In genomic region chr4:109414938-109415337, GRCh38 we compare ENCODE assay signal across 21 cellular contexts. TPM values are rescaled to one million over a fixed set of nuclear protein-coding genes. Genes with fewer than 3 reads are reported as not detected.
DNase-seq lines count a peak whose midpoint lies in the region; ATAC-seq, FAIRE-seq and TF ChIP-seq lines count a peak whose summit lies in the region.
"Had no signal": no experiment of that assay in that cellular context is flagged by ENCODE, and none has a peak within 500 bp of the region (broad histone marks: within the 10 kb centered on the region; RNA-seq: fewer than 3 reads in every experiment).

No MANE protein-coding gene starts in this region.

- FAIRE-seq in endothelial cell of umbilical vein (lab: Jason Lieb, UNC), result no peak
- FAIRE-seq: A549 had no signal

- no peak overlapping the region for H2AK5ac ChIP-seq in mesendoderm (ENCODE audit: low read length)

- no peak for TF ChIP-seq CTCF in GM23338 (conservative IDR thresholded peaks at IDR 0.05; ENCODE audit: low read depth in 2 of 2)
- TF ChIP-seq CTCF in WTC11 (IDR thresholded peaks at IDR 0.05), result no peak
- TF ChIP-seq CTCF in endothelial cell of umbilical vein (IDR thresholded peaks at IDR 0.05; ENCODE audit: extremely low read depth in 1 of 2, insufficient read depth in 1 of 2, low read depth in 1 of 2, low read length in 2 of 2), result no peak
- TF ChIP-seq CTCF in mucosa of descending colon (IDR thresholded peaks at IDR 0.05), result no peak

- H3K4me1 Mint-ChIP-seq in GM23338 (peaks cover 52% of the 10 kb centered on the region), WTC11 (peaks cover 69% of the 10 kb centered on the region)

- WGBS in mesendoderm (ENCODE audit: extremely low coverage, insufficient coverage, low lambda C conversion rate), result no CpG with 5 or more reads among the region's 1 CpG

- no peak overlapping the region for H4K5ac ChIP-seq in mesendoderm (ENCODE audit: low read length)

- H3K56ac ChIP-seq in mesendoderm (ENCODE audit: low read length), result no peak overlapping the region

- DNase-seq in GM23338 (ENCODE audit: low spot score), result peak; percentile 50
- DNase-seq in WTC11 (ENCODE audit: low spot score), result no peak
- peak; percentile 36 for DNase-seq in endothelial cell of umbilical vein (ENCODE audit: low read depth, low spot score)
- DNase-seq in mesendoderm, result no peak
- no peak for DNase-seq in mucosa of descending colon
- no peak for DNase-seq in stimulated activated CD4-positive, alpha-beta T cell treated with anti-CD3 and anti-CD28 coated beads, Interleukin-2, amount 100 ng/mL, for 24 hours
- DNase-seq in cerebellar cortex (ENCODE audit: low spot score), result no peak
- DNase-seq: AML-193; Calu3; CD4-positive, alpha-beta T cell; DMS79 treated with DMSO at 0.1 percent for 48 hours; GDM1; KG1; NCI-H1092 treated with DMSO at 0.1 percent for 48 hours; NCI-H187; NCI-H446 treated with DMSO at 0.1 percent for 48 hours; NCI-H774 had no signal

- no peak overlapping the region for H3K4ac ChIP-seq in mesendoderm (ENCODE audit: low read depth, low read length)

- H3K9me1 ChIP-seq in endothelial cell of umbilical vein (replicated peaks; ENCODE audit: control insufficient read depth, extremely low read depth, insufficient read depth, low read length), result no peaks in the 10 kb centered on the region

- CTCF ChIA-PET in WTC11 (lab: Charles Lee) (no interaction called here), endothelial cell of umbilical vein (lab: Charles Lee) (interaction anchor here (0.6 to 1.3 kb wide), 2 partner anchors 17 to 176 kb away, joined by 3 to 4 read pairs; no protein-coding TSS in a partner anchor)

- ATAC-seq in GM23338, result no peak; the same call in 2 of the 3 replicates
- no peak; the same call in 1 of the 2 replicates for ATAC-seq in WTC11
- no peak for ATAC-seq in mucosa of descending colon
- ATAC-seq: A549, Panc1, Right ventricle myocardium inferior had no signal

- H3K27me3 Mint-ChIP-seq in GM23338 (ENCODE audit: insufficient read depth, low read depth, poor library complexity), result peaks cover 5% of the 10 kb centered on the region
- no peaks in the 10 kb centered on the region for H3K27me3 Mint-ChIP-seq in WTC11 (ENCODE audit: low read depth)
- H3K27me3 Mint-ChIP-seq: CD4-positive, alpha-beta T cell had no signal

- peak overlapping the region; percentile 19; the same call in 1 of the 2 replicates for H3K4me2 ChIP-seq in GM23338
- no peak overlapping the region for H3K4me2 ChIP-seq in endothelial cell of umbilical vein (ENCODE audit: insufficient read depth, low read length)
- H3K4me2 ChIP-seq in mesendoderm (ENCODE audit: low read length), result no peak overlapping the region
- H3K4me2 ChIP-seq: A549 had no signal

- peak overlapping the region; percentile 10; the same call in 2 of the 3 replicates for H3K4me3 Mint-ChIP-seq in GM23338
- H3K4me3 Mint-ChIP-seq in WTC11, result no peak overlapping the region; the same call in 1 of the 2 replicates
- H3K4me3 Mint-ChIP-seq: CD4-positive, alpha-beta T cell had no signal

- H4K8ac ChIP-seq in mesendoderm (ENCODE audit: low read depth, low read length), result no peak overlapping the region

- H3K36me3 ChIP-seq in GM23338 (ENCODE audit: insufficient read depth) (no peaks in the 10 kb centered on the region), endothelial cell of umbilical vein (ENCODE audit: control insufficient read depth in 2 of 2, extremely low read depth in 1 of 2, insufficient read depth in 2 of 2, low read length in 2 of 2) (no peaks in the 10 kb centered on the region), mesendoderm (ENCODE audit: control insufficient read depth, insufficient read depth, low read length) (no peaks in the 10 kb centered on the region), mucosa of descending colon (ENCODE audit: low read depth) (no peaks in the 10 kb centered on the region)

- H2AFZ ChIP-seq in GM23338, result no peak overlapping the region
- H2AFZ ChIP-seq in endothelial cell of umbilical vein (ENCODE audit: low read depth, low read length), result no peak overlapping the region

- H3K4me1 ChIP-seq in GM23338 (ENCODE audit: insufficient read depth) (peaks cover 37% of the 10 kb centered on the region), endothelial cell of umbilical vein (ENCODE audit: control insufficient read depth, extremely low read depth, insufficient read depth, low read length) (no peaks in the 10 kb centered on the region), mesendoderm (ENCODE audit: control insufficient read depth, low read depth, low read length) (peaks cover 8% of the 10 kb centered on the region), mucosa of descending colon (ENCODE audit: low read depth) (no peaks in the 10 kb centered on the region)
- H3K4me1 ChIP-seq: A549 had no signal

- H4K20me1 ChIP-seq in GM23338 (replicated peaks; ENCODE audit: insufficient read depth) (no peaks in the 10 kb centered on the region), endothelial cell of umbilical vein (replicated peaks; ENCODE audit: control insufficient read depth, extremely low read depth, insufficient read depth, low read length) (no peaks in the 10 kb centered on the region)

- H3K79me1 ChIP-seq in mesendoderm (ENCODE audit: low read length), result no peaks in the 10 kb centered on the region

- intact Hi-C loops in endothelial cell of umbilical vein (cut with micrococcal nuclease), result no loop called here
- intact Hi-C loops in mucosa of descending colon (cut with DNase I, micrococcal nuclease), result no loop called here

- no peaks in the 10 kb centered on the region for H3K36me3 Mint-ChIP-seq in GM23338 (ENCODE audit: low read depth)
- no peaks in the 10 kb centered on the region for H3K36me3 Mint-ChIP-seq in WTC11

- H3K79me2 ChIP-seq in GM23338 (replicated peaks; ENCODE audit: insufficient read depth) (no peaks in the 10 kb centered on the region), endothelial cell of umbilical vein (ENCODE audit: control insufficient read depth, insufficient read depth, low read length) (no peaks in the 10 kb centered on the region), mesendoderm (ENCODE audit: control insufficient read depth, insufficient read depth, low read length) (no peaks in the 10 kb centered on the region)

- H3K9me3 ChIP-seq in endothelial cell of umbilical vein (replicated peaks; ENCODE audit: control insufficient read depth, insufficient read depth, low read length), result no peaks in the 10 kb centered on the region
- no peaks in the 10 kb centered on the region for H3K9me3 ChIP-seq in mucosa of descending colon
- H3K9me3 ChIP-seq: A549 had no signal

- H3K27ac Mint-ChIP-seq in GM23338 (peak overlapping the region; percentile 19; the same call in 1 of the 2 replicates), WTC11 (peak overlapping the region; percentile 15)
- H3K27ac Mint-ChIP-seq: CD4-positive, alpha-beta T cell had no signal

- H3K9ac ChIP-seq in endothelial cell of umbilical vein (replicated peaks; ENCODE audit: extremely low read depth, insufficient read depth, low read length) (no peak overlapping the region), mesendoderm (ENCODE audit: low read length) (no peak overlapping the region)

- H3K27me3 ChIP-seq in GM23338 (ENCODE audit: insufficient read depth), result no peaks in the 10 kb centered on the region
- H3K27me3 ChIP-seq in endothelial cell of umbilical vein (ENCODE audit: control insufficient read depth in 2 of 2, insufficient read depth in 2 of 2, low read length in 2 of 2), result no peaks in the 10 kb centered on the region
- H3K27me3 ChIP-seq in mesendoderm (ENCODE audit: insufficient read depth, low read length, poor library complexity), result no peaks in the 10 kb centered on the region

- TF ChIP-seq POLR2A in endothelial cell of umbilical vein (IDR thresholded peaks at IDR 0.05; ENCODE audit: low read depth, low read length), result no peak

- no peak overlapping the region for H3K18ac ChIP-seq in mesendoderm (ENCODE audit: low read length)

- POLR2A ChIA-PET in WTC11 (lab: Charles Lee) (interaction anchor here (0.6 kb wide), 2 partner anchors 172 to 746 kb away, joined by 3 to 4 read pairs; no protein-coding TSS in a partner anchor), endothelial cell of umbilical vein (lab: Charles Lee) (no interaction called here)

- H2BK5ac ChIP-seq in mesendoderm (ENCODE audit: low read length), result no peak overlapping the region

- H3K9me2 ChIP-seq in GM23338 (ENCODE audit: insufficient read depth), result 0 out of 2 replicates have a peak, but pooled peaks cover 6% of the 10 kb centered on the region

- H3K9me3 Mint-ChIP-seq in GM23338 (peaks cover 4% of the 10 kb centered on the region; the same call in 1 of the 3 replicates), WTC11 (peaks cover 5% of the 10 kb centered on the region; the same call in 1 of the 2 replicates)
- H3K9me3 Mint-ChIP-seq: CD4-positive, alpha-beta T cell had no signal

- H3F3A ChIP-seq in GM23338 (replicated peaks; ENCODE audit: low read depth), result no peaks in the 10 kb centered on the region

- no peak overlapping the region for H3K4me3 ChIP-seq in GM23338
- no peak overlapping the region for H3K4me3 ChIP-seq in endothelial cell of umbilical vein (replicated peaks in 1 of 3; ENCODE audit: insufficient read depth in 1 of 3, low read depth in 1 of 3, low read length in 3 of 3)
- no peak overlapping the region for H3K4me3 ChIP-seq in mesendoderm (ENCODE audit: low read length)
- H3K4me3 ChIP-seq in mucosa of descending colon, result no peak overlapping the region
- H3K4me3 ChIP-seq: A549 had no signal

- H2BK120ac ChIP-seq in mesendoderm (ENCODE audit: low read depth, low read length), result no peak overlapping the region

- peak overlapping the region; percentile 92 for H2BK15ac ChIP-seq in mesendoderm (replicated peaks; ENCODE audit: low read depth)

- no peak overlapping the region for H3K23ac ChIP-seq in mesendoderm (ENCODE audit: low read length)

- H3K27ac ChIP-seq in GM23338 (ENCODE audit: low read depth), result 0 out of 2 replicates have a peak overlapping the region, but pooled peaks have one; percentile 9
- H3K27ac ChIP-seq in endothelial cell of umbilical vein (ENCODE audit: insufficient read depth, low read depth, low read length), result no peak overlapping the region
- H3K27ac ChIP-seq in mesendoderm (ENCODE audit: low read depth, low read length), result no peak overlapping the region
- H3K27ac ChIP-seq: A549, HL-60 had no signal

- dilution Hi-C loops in endothelial cell of umbilical vein (cut with MboI; ENCODE audit: extremely low pct_ligation_motif_present, low sequenced_read_pairs), result no loop called here

- BruUV-seq in endothelial cell of umbilical vein (replicated peaks; lab: Mats Ljungman, UMichigan), result no TSS peak

RNA-seq across cellular contexts. Expression of gene SEC24B, which starts 18.7 kb away (rescaled TPM):
- total RNA-seq in GM23338 (2014; rRNA removed; shearing (Covaris generic)), result 30.1 and 32.8 TPM in 2 replicates
- polyA plus RNA-seq in GM23338 (2016; fragmentation: Nextera tagmentation; extraction: Ambion mirVana), result 9.2 and 9.4 TPM in 2 replicates
- total RNA-seq in WTC11 (2021), result 21.6 to 24.0 TPM (median 22.4 TPM) in 3 replicates
- 34.6 and 35.9 TPM in 2 replicates for total RNA-seq in endothelial cell of umbilical vein
- 46.2 and 49.3 TPM in 2 replicates for polyA plus RNA-seq in endothelial cell of umbilical vein
- polyA plus RNA-seq in endothelial cell of umbilical vein (2011; cell fraction: cytosol; rRNA removed), result 30.6 and 30.9 TPM in 2 replicates
- polyA plus RNA-seq in endothelial cell of umbilical vein (2011; cell fraction: nucleus; rRNA removed), result 72.3 and 78.7 TPM in 2 replicates
- polyA plus RNA-seq in endothelial cell of umbilical vein (2012), result 21.6 and 27.4 TPM in 2 replicates
- 139 and 140 TPM in 2 replicates for polyA minus RNA-seq in endothelial cell of umbilical vein
- polyA minus RNA-seq in endothelial cell of umbilical vein (2011; cell fraction: cytosol; rRNA and poly(A)+ RNA removed), result 16.3 TPM
- 105 and 163 TPM in 2 replicates for polyA minus RNA-seq in endothelial cell of umbilical vein (2011; cell fraction: nucleus; rRNA and poly(A)+ RNA removed)
- 19.4 TPM for polyA plus RNA-seq in mesendoderm (2013, experiment 1 of 2)
- polyA plus RNA-seq in mesendoderm (2013, experiment 2 of 2), result 18.5 TPM
- 10 to 100 TPM; 28.5 to 41.7 (median 35.0) TPM for total RNA-seq in mucosa of descending colon

Comparison
In these comparisons a context has a peak if more than half of its experiments do, and no peak if none do; other contexts are left out.
1. DNase-seq: peak in GM23338 (single experiment) and endothelial cell of umbilical vein (single experiment); none in WTC11 (single experiment), mesendoderm (single experiment), mucosa of descending colon (0 of 3), stimulated activated CD4-positive, alpha-beta T cell treated with anti-CD3 and anti-CD28 coated beads, Interleukin-2, amount 100 ng/mL, for 24 hours (0 of 2) and cerebellar cortex (single experiment).